In genomic region chr18:69365658-69366057, GRCh38 we compare ENCODE assay signal across 21 cellular contexts. TPM values are rescaled to one million over a fixed set of nuclear protein-coding genes. Genes with fewer than 3 reads are reported as not detected.
"Had no signal": no experiment of that assay in that cellular context is flagged by ENCODE, and none has a peak within 500 bp of the region (broad histone marks: within the 10 kb centered on the region; RNA-seq: fewer than 3 reads in every experiment).

No MANE protein-coding gene starts in this region.

- H3K36me3 ChIP-seq: colonic mucosa, neutrophil, pancreas, sigmoid colon, thoracic aorta had no signal

- ATAC-seq: activated naive CD8-positive, alpha-beta T cell treated with anti-CD3 and anti-CD28 coated beads, Interleukin-2, amount 50 U/mL, for 24 hours; activated T-cell treated with anti-CD3 and anti-CD28 coated beads, Interleukin-2, amount 50 U/mL, for 4 hours; naive thymus-derived CD4-positive, alpha-beta T cell; pancreas; stimulated activated memory B cell treated with anti-CD40 and anti-IgM and Interleukin-4, amounts not matched to agents 10 μg/mL and 1 μg/mL and 100 μg/mL, for 72 hours; T-cell had no signal

- H3K4me3 ChIP-seq: colonic mucosa, pancreas, sigmoid colon, thoracic aorta had no signal

- H3K9me3 Mint-ChIP-seq: activated CD4-positive, alpha-beta T cell treated with anti-CD3 and anti-CD28 coated beads, Interleukin-2, amount 10 ng/mL, durations not matched to agents 24 days and 14 days; activated naive CD8-positive, alpha-beta T cell treated with anti-CD3 and anti-CD28 coated beads, Interleukin-2, amount 50 U/mL, for 24 hours; central memory CD8-positive, alpha-beta T cell; T-cell had no signal

- H3K4me1 ChIP-seq: colonic mucosa, pancreas, sigmoid colon had no signal

- H3K27ac Mint-ChIP-seq: activated CD4-positive, alpha-beta T cell treated with anti-CD3 and anti-CD28 coated beads, Interleukin-2, amount 10 ng/mL, durations not matched to agents 24 days and 14 days; activated naive CD4-positive, alpha-beta T cell treated with anti-CD3 and anti-CD28 coated beads, Interleukin-2, amount 10 ng/mL, durations not matched to agents 7 days and 5 days; activated naive CD8-positive, alpha-beta T cell treated with anti-CD3 and anti-CD28 coated beads, Interleukin-2, amount 50 U/mL, for 24 hours; immature natural killer cell; naive thymus-derived CD4-positive, alpha-beta T cell; stimulated activated memory B cell treated with anti-CD40 and anti-IgM and Interleukin-4, amounts not matched to agents 10 μg/mL and 1 μg/mL and 100 μg/mL, for 72 hours; T-cell had no signal

- H3K4me3 Mint-ChIP-seq: activated CD4-positive, alpha-beta T cell treated with anti-CD3 and anti-CD28 coated beads, Interleukin-2, amount 10 ng/mL, durations not matched to agents 24 days and 14 days; activated naive CD4-positive, alpha-beta T cell treated with anti-CD3 and anti-CD28 coated beads, Interleukin-2, amount 10 ng/mL, durations not matched to agents 7 days and 5 days; activated naive CD8-positive, alpha-beta T cell treated with anti-CD3 and anti-CD28 coated beads, Interleukin-2, amount 50 U/mL, for 24 hours; activated T-cell treated with anti-CD3 and anti-CD28 coated beads, Interleukin-2, amount 50 U/mL, for 4 hours; central memory CD8-positive, alpha-beta T cell; immature natural killer cell; naive thymus-derived CD4-positive, alpha-beta T cell; stimulated activated memory B cell treated with anti-CD40 and anti-IgM and Interleukin-4, amounts not matched to agents 10 μg/mL and 1 μg/mL and 100 μg/mL, for 72 hours; T-cell had no signal

- H3K27ac ChIP-seq: colonic mucosa, neutrophil, pancreas, sigmoid colon, thoracic aorta had no signal

- H3K9me3 ChIP-seq: colonic mucosa, neutrophil, pancreas, sigmoid colon, thoracic aorta had no signal

- H3K27me3 Mint-ChIP-seq: activated CD4-positive, alpha-beta T cell treated with anti-CD3 and anti-CD28 coated beads, Interleukin-2, amount 10 ng/mL, durations not matched to agents 24 days and 14 days; activated naive CD4-positive, alpha-beta T cell treated with anti-CD3 and anti-CD28 coated beads, Interleukin-2, amount 10 ng/mL, durations not matched to agents 7 days and 5 days; activated naive CD8-positive, alpha-beta T cell treated with anti-CD3 and anti-CD28 coated beads, Interleukin-2, amount 50 U/mL, for 24 hours; central memory CD8-positive, alpha-beta T cell; stimulated activated memory B cell treated with anti-CD40 and anti-IgM and Interleukin-4, amounts not matched to agents 10 μg/mL and 1 μg/mL and 100 μg/mL, for 72 hours had no signal

- H3K36me3 Mint-ChIP-seq: activated naive CD4-positive, alpha-beta T cell treated with anti-CD3 and anti-CD28 coated beads, Interleukin-2, amount 10 ng/mL, durations not matched to agents 7 days and 5 days; immature natural killer cell; naive thymus-derived CD4-positive, alpha-beta T cell; stimulated activated memory B cell treated with anti-CD40 and anti-IgM and Interleukin-4, amounts not matched to agents 10 μg/mL and 1 μg/mL and 100 μg/mL, for 72 hours; T-cell had no signal

- H3K27me3 ChIP-seq: colonic mucosa, neutrophil, pancreas, sigmoid colon had no signal

- DNase-seq: activated CD4-positive, alpha-beta T cell treated with anti-CD3 and anti-CD28 coated beads, Interleukin-2, amount 10 ng/mL, durations not matched to agents 24 days and 14 days; activated CD8-positive, alpha-beta memory T cell treated with anti-CD3 and anti-CD28 coated beads, Interleukin-2, amount 50 U/mL, for 4 hours; activated naive CD4-positive, alpha-beta T cell treated with anti-CD3 and anti-CD28 coated beads, Interleukin-2, amount 10 ng/mL, durations not matched to agents 7 days and 5 days; activated naive CD8-positive, alpha-beta T cell treated with anti-CD3 and anti-CD28 coated beads, Interleukin-2, amount 50 U/mL, for 24 hours; activated T-cell treated with anti-CD3 and anti-CD28 coated beads, Interleukin-2, amount 50 U/mL, for 4 hours; anterior cingulate cortex; colonic mucosa; erythroblast; foreskin melanocyte; glutamatergic neuron; immature natural killer cell; mesenchymal stem cell; naive thymus-derived CD4-positive, alpha-beta T cell; pancreas; sigmoid colon; stimulated activated CD4-positive, alpha-beta T cell treated with anti-CD3 and anti-CD28 coated beads, Interleukin-4, amount 100 ng/mL, for 4 hours; T-cell had no signal

- H3K4me1 Mint-ChIP-seq: activated CD4-positive, alpha-beta T cell treated with anti-CD3 and anti-CD28 coated beads, Interleukin-2, amount 10 ng/mL, durations not matched to agents 24 days and 14 days; activated naive CD4-positive, alpha-beta T cell treated with anti-CD3 and anti-CD28 coated beads, Interleukin-2, amount 10 ng/mL, durations not matched to agents 7 days and 5 days; activated naive CD8-positive, alpha-beta T cell treated with anti-CD3 and anti-CD28 coated beads, Interleukin-2, amount 50 U/mL, for 24 hours; central memory CD8-positive, alpha-beta T cell; immature natural killer cell; naive thymus-derived CD4-positive, alpha-beta T cell; stimulated activated memory B cell treated with anti-CD40 and anti-IgM and Interleukin-4, amounts not matched to agents 10 μg/mL and 1 μg/mL and 100 μg/mL, for 72 hours; T-cell had no signal

RNA-seq across cellular contexts. Expression of gene DOK6, which starts 35.0 kb away (rescaled TPM):
- total RNA-seq: activated CD4-positive, alpha-beta T cell treated with anti-CD3 and anti-CD28 coated beads, Interleukin-2, amount 10 ng/mL, durations not matched to agents 24 days and 14 days; naive thymus-derived CD4-positive, alpha-beta T cell had no signal
